ENCODE assay signal across 8 cellular contexts in the genomic region with DNA sequence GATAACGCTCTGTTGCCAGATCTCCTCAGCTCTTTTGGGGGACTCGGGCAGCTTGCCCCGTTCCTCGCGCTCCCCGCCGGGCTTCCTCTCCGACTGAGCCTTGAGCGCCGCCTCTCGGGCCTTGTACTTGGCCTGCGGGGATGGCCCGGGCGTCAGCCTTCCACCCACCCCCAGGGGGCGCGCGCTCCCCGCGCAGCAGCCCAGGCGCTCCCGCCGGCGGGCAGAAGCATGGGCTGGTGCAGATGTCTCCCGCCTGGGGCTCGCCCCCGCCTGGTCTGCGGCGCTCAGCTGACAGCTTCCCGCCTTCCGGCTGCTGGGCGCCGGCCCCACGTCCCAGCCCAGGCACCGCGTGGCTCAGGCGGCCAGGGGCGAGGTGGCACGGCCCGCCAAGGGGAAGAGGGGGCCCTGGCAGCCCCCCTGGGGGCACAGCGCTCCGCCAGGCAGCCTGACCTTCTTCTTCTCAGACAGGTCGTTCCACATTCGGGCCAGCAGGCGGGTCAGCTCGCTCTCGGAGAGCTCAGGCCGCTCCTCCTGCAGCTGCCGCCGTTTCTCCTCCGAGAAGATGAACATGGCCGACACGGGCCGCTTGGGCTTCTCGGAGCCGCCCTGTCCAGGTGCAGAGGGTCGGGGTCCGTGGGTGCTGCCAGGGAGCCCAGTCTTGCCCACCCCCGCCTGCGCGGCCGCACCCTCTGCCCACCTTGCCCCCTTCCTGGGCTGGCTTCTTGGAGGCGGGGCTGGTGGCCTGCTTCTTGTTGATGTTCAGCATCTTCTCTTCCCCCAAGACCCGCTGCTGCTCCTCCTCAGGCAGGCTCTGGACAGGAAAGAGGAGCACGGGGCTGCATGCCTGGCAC. TPM values are rescaled to one million over a fixed set of nuclear protein-coding genes. Genes with fewer than 3 reads are reported as not detected.
DNase-seq lines count a peak whose midpoint lies in the region; ATAC-seq and TF ChIP-seq lines count a peak whose summit lies in the region.

No MANE protein-coding gene starts in this region.

- intact Hi-C loops in Caco-2 (cut with micrococcal nuclease; ENCODE audit: unreplicated experiment) = no loop called here
- intact Hi-C loops in adrenal gland (cut with DNase I) = loop anchor here in 1 of 2 donors (5.0 kb wide), 1 partner anchor 142 kb away; no protein-coding TSS in a partner anchor
- intact Hi-C loops in left ventricle myocardium superior (cut with micrococcal nuclease) = no loop called here

- H3K4me3 Mint-ChIP-seq in Caco-2 (ENCODE audit: unreplicated experiment) (no peak overlapping the region), T-cell (peak overlapping the region; percentile 34 to 62 (median 50))

- no peak overlapping the region for H3K27ac Mint-ChIP-seq in Caco-2 (ENCODE audit: unreplicated experiment)
- peak overlapping the region; percentile 70 to 83 for H3K27ac Mint-ChIP-seq in T-cell

- H3K27me3 Mint-ChIP-seq in Caco-2 (ENCODE audit: insufficient read depth, unreplicated experiment) (no peaks in the 10 kb centered on the region), T-cell (no peaks in the 10 kb centered on the region)

- H3K4me3 ChIP-seq in Caco-2 (ENCODE audit: low read depth, low read length) (no peak overlapping the region), adrenal gland (no peak overlapping the region), SJCRH30 (no peak overlapping the region)

- WGBS in adrenal gland, 4 donors = 2 to 53% (median 19%) methylated on average over 10 to 64 of the region's 64 CpGs

- no peaks in the 10 kb centered on the region for H3K9me3 Mint-ChIP-seq in Caco-2 (ENCODE audit: unreplicated experiment)
- H3K9me3 Mint-ChIP-seq in T-cell = no peaks in the 10 kb centered on the region

- peak; percentile 18 to 67 for TF ChIP-seq CTCF in Caco-2 (IDR thresholded peaks at IDR 0.05; ENCODE audit: insufficient read depth in 1 of 2, low read depth in 1 of 2, low read length in 1 of 2, severe bottlenecking in 1 of 2, unreplicated experiment in 1 of 2)
- peak; percentile 93 to 100 (median 97) for TF ChIP-seq CTCF in adrenal gland (IDR thresholded peaks at IDR 0.05)

- H3K4me1 Mint-ChIP-seq in Caco-2 (ENCODE audit: low read depth, unreplicated experiment) (no peaks in the 10 kb centered on the region), T-cell (peaks cover 54 to 68% (median 63%) of the 10 kb centered on the region in 3 donors)

- CTCF ChIA-PET in Caco-2 (lab: Charles Lee) (interaction anchor here (1.2 kb wide), 2 partner anchors 9 to 11 kb away, joined by 3 to 7 read pairs; no protein-coding TSS in a partner anchor), T-cell (lab: Charles Lee) (interaction anchor here (0.5 to 2.0 kb wide), 15 partner anchors 9 to 138 kb away, joined by 3 to 13 read pairs (median 5); a partner anchor contains a TSS)

- ATAC-seq in GM21390 (IDR thresholded peaks at IDR 0.05; ENCODE audit: unreplicated experiment) = peak; percentile 59
- peak; percentile 95 to 96 (median 96) for ATAC-seq in T-cell (replicated peaks in 1 of 4)
- peak; percentile 93 for ATAC-seq in left ventricle myocardium superior

- TF ChIP-seq POLR2A in adrenal gland (IDR thresholded peaks at IDR 0.05) = peak in 1 of 2 donors; percentile 49

- H3K36me3 ChIP-seq in Caco-2 (ENCODE audit: control insufficient read depth, insufficient read depth, low read length) = peaks cover 9% of the 10 kb centered on the region
- peaks cover 97% of the 10 kb centered on the region for H3K36me3 ChIP-seq in KOPT-K1 (ENCODE audit: insufficient read depth, low read length)
- peaks cover 0 to 65% of the 10 kb centered on the region in 2 donors for H3K36me3 ChIP-seq in adrenal gland (replicated peaks in 1 of 2)
- peaks cover 59% of the 10 kb centered on the region for H3K36me3 ChIP-seq in SJCRH30

- no peaks in the 10 kb centered on the region for H3K27me3 ChIP-seq in Caco-2 (replicated peaks; ENCODE audit: control insufficient read depth, insufficient read depth, low read length)
- no peaks in the 10 kb centered on the region for H3K27me3 ChIP-seq in adrenal gland
- H3K27me3 ChIP-seq in SJCRH30 = no peaks in the 10 kb centered on the region

- peak overlapping the region; percentile 71 for H3K27ac ChIP-seq in KOPT-K1 (ENCODE audit: low read depth, low read length, poor library complexity, severe bottlenecking)
- H3K27ac ChIP-seq in adrenal gland = peak overlapping the region in 4 of 5 donors; percentile 5 to 79 (median 40)
- no peak overlapping the region for H3K27ac ChIP-seq in SJCRH30

- no peaks in the 10 kb centered on the region for H3K9me3 ChIP-seq in Caco-2
- H3K9me3 ChIP-seq in KOPT-K1 (ENCODE audit: insufficient read depth, low read length, poor library complexity, severe bottlenecking) = no peaks in the 10 kb centered on the region
- H3K9me3 ChIP-seq in adrenal gland (replicated peaks in 1 of 3) = no peaks in the 10 kb centered on the region
- no peaks in the 10 kb centered on the region for H3K9me3 ChIP-seq in SJCRH30 (replicated peaks)

- BruUV-seq in Caco-2 (replicated peaks; lab: Mats Ljungman, UMichigan) = no TSS peak

- POLR2A ChIA-PET in Caco-2 (lab: Charles Lee) (interaction anchor here (0.6 kb wide), 1 partner anchor 8 kb away, joined by 9 read pairs; no protein-coding TSS in a partner anchor), T-cell (lab: Charles Lee) (interaction anchor here in 1 of 2 donors (0.5 to 0.6 kb wide), 2 partner anchors 15 to 54 kb away, joined by 4 to 6 read pairs; no protein-coding TSS in a partner anchor)

- DNase-seq in Caco-2 = peak in 1 of 2 experiments; percentile 62
- DNase-seq in T-cell = peak; percentile 81 to 94 (median 89)
- DNase-seq in adrenal gland = peak; percentile 88 to 94 (median 92)
- DNase-seq in left ventricle myocardium superior = peak; percentile 94
- DNase-seq in retina = peak; percentile 93
- no peak for DNase-seq in SJCRH30

- H3K36me3 Mint-ChIP-seq in Caco-2 (ENCODE audit: insufficient read depth, unreplicated experiment) = peaks cover 73% of the 10 kb centered on the region
- peaks cover 36% of the 10 kb centered on the region for H3K36me3 Mint-ChIP-seq in T-cell

- H3K4me1 ChIP-seq in Caco-2 = no peaks in the 10 kb centered on the region
- peaks cover 16 to 32% of the 10 kb centered on the region in 2 donors for H3K4me1 ChIP-seq in adrenal gland (replicated peaks in 1 of 2)
- no peaks in the 10 kb centered on the region for H3K4me1 ChIP-seq in SJCRH30

RNA-seq across cellular contexts. Expression of a gene that starts 8.9 kb away (rescaled TPM):
- total RNA-seq in Caco-2 (2022) (66.0 and 74.3 TPM in 2 replicates), T-cell (100 to 1,000 TPM; 162 to 228 (median 213) TPM), adrenal gland (10 to 100 TPM; 51.7 to 92.6 (median 66.6) TPM), left ventricle myocardium superior (65.2 TPM)
- polyA plus RNA-seq in adrenal gland = 10 to 100 TPM; 37.1 to 80.6 (median 51.3) TPM
- total RNA-seq in SJCRH30 (2014; rRNA removed; shearing (Covaris generic)) = 76.6 and 78.9 TPM in 2 replicates

RNA-seq across cellular contexts. Expression of a gene that starts 10.9 kb away (rescaled TPM):
- 91.2 and 92.0 TPM in 2 replicates for total RNA-seq in Caco-2 (2022)
- total RNA-seq in T-cell = 100 to 1,000 TPM; 101 to 130 (median 125) TPM
- total RNA-seq in adrenal gland = 10 to 100 TPM; 21.3 to 61.4 (median 49.7) TPM
- polyA plus RNA-seq in adrenal gland = 10 to 100 TPM; 19.6 to 81.4 (median 47.1) TPM
- 36.0 TPM for total RNA-seq in left ventricle myocardium superior
- 59.7 and 62.4 TPM in 2 replicates for total RNA-seq in SJCRH30 (2014; rRNA removed; shearing (Covaris generic))

RNA-seq across cellular contexts. Expression of a gene that starts 23.8 kb away (rescaled TPM):
- 28.4 and 30.3 TPM in 2 replicates for total RNA-seq in Caco-2 (2022)
- total RNA-seq in T-cell = 10 to 100 TPM; 42.0 to 46.6 (median 43.0) TPM
- total RNA-seq in adrenal gland = 10 to 100 TPM; 21.8 to 48.6 (median 40.3) TPM
- 10 to 100 TPM; 22.8 to 89.3 (median 79.1) TPM for polyA plus RNA-seq in adrenal gland
- total RNA-seq in left ventricle myocardium superior = 23.6 TPM
- total RNA-seq in SJCRH30 (2014; rRNA removed; shearing (Covaris generic)) = 27.8 and 29.6 TPM in 2 replicates

RNA-seq across cellular contexts. Expression of a gene that starts 40.1 kb away (rescaled TPM):
- total RNA-seq in Caco-2 (2022) (0.26 TPM in 1 of 2 replicates, not detected in the other), T-cell (under 1 TPM in 1 of 5 donors, not detected in 4; 0.15 TPM), adrenal gland (under 1 TPM in 6 of 8 donors, not detected in 2; 0.22 to 0.83 (median 0.45) TPM), left ventricle myocardium superior (17.0 TPM)
- under 1 TPM; 0.13 to 0.48 (median 0.16) TPM for polyA plus RNA-seq in adrenal gland
- not detected in 2 replicates for total RNA-seq in SJCRH30 (2014; rRNA removed; shearing (Covaris generic))

RNA-seq across cellular contexts. Expression of a gene that starts 57.4 kb away (rescaled TPM):
- not detected in 2 replicates for total RNA-seq in Caco-2 (2022)
- total RNA-seq in T-cell = not detected
- 1 to 10 TPM in 1 of 8 donors, under 1 TPM in 2, not detected in 5; 0.15 to 1.2 (median 0.18) TPM for total RNA-seq in adrenal gland
- polyA plus RNA-seq in adrenal gland = under 1 TPM in 2 of 3 donors, not detected in 1; 0.13 to 0.16 TPM
- not detected for total RNA-seq in left ventricle myocardium superior
- 0.04 TPM in 1 of 2 replicates, not detected in the other for total RNA-seq in SJCRH30 (2014; rRNA removed; shearing (Covaris generic))

Comparison
In these comparisons a context has a peak if more than half of its experiments do, and no peak if none do; other contexts are left out.
1. DNase-seq: peak in T-cell (34 of 34), adrenal gland (7 of 7), left ventricle myocardium superior (single experiment) and retina (single experiment); none in SJCRH30 (0 of 2).
2. Peak in every context shown above with its lines, with median percentiles within 50 percentile points of each other: ATAC-seq.